Comparison of ENCODE assay signal across 9 cellular contexts in genomic region chr3:65170357-65171090, GRCh38.
DNase-seq lines count a peak whose midpoint lies in the region; ATAC-seq and TF ChIP-seq lines count a peak whose summit lies in the region.
"Had no signal": no experiment of that assay in that cellular context is flagged by ENCODE, and none has a peak within 500 bp of the region (broad histone marks: within the 10 kb centered on the region; RNA-seq: fewer than 3 reads in every experiment).

No MANE protein-coding gene starts in this region.

- 35% methylated on average over 7 of the region's 12 CpGs for WGBS in right lobe of liver (ENCODE audit: insufficient coverage, low coverage, low lambda C conversion rate, missing lambda C conversion rate)

- peak; percentile 22 to 59 (median 47) for ATAC-seq in right lobe of liver
- peak; percentile 74 for ATAC-seq in upper lobe of right lung
- ATAC-seq in GM18868 (IDR thresholded peaks at IDR 0.05; ENCODE audit: unreplicated experiment): no peak

- TF ChIP-seq CTCF in coronary artery (IDR thresholded peaks at IDR 0.05) (no peak), right lobe of liver (IDR thresholded peaks at IDR 0.05) (peak; percentile 34 to 40 (median 35)), upper lobe of right lung (IDR thresholded peaks at IDR 0.05) (peak; percentile 48)

- no peaks in the 10 kb centered on the region for H3K9me3 ChIP-seq in right lobe of liver
- H3K9me3 ChIP-seq in upper lobe of right lung: no peaks in the 10 kb centered on the region

- H3K4me3 ChIP-seq in coronary artery: no peak overlapping the region
- no peak overlapping the region for H3K4me3 ChIP-seq in right lobe of liver
- no peak overlapping the region for H3K4me3 ChIP-seq in upper lobe of right lung

- TF ChIP-seq POLR2A in right lobe of liver (IDR thresholded peaks at IDR 0.05): no peak

- DNase-seq in NCI-H2171 treated with DMSO at 0.1 percent for 48 hours (lab: John Stamatoyannopoulos, UW) (peak; percentile 0), NCI-H2171 (lab: John Stamatoyannopoulos, UW) (no peak), coronary artery (ENCODE audit: low spot score) (peak; percentile 99), right lobe of liver (peak; percentile 49 to 63 (median 56)), upper lobe of right lung (peak; percentile 71), NCI-H1048 (lab: John Stamatoyannopoulos, UW) (no peak)
- DNase-seq in activated CD4-positive, alpha-beta T cell treated with anti-CD3 and anti-CD28 coated beads, Interleukin-2, amount 50 U/mL, for 4 hours: no peak
- DNase-seq: CD4-positive, CD25-positive, alpha-beta regulatory T cell had no signal

- no peaks in the 10 kb centered on the region for H3K27me3 ChIP-seq in right lobe of liver
- no peaks in the 10 kb centered on the region for H3K27me3 ChIP-seq in upper lobe of right lung

- no peaks in the 10 kb centered on the region for H3K36me3 ChIP-seq in right lobe of liver
- no peaks in the 10 kb centered on the region for H3K36me3 ChIP-seq in upper lobe of right lung

- H3K27ac ChIP-seq in coronary artery (peak overlapping the region; percentile 68 to 75), right lobe of liver (no peak overlapping the region), upper lobe of right lung (no peak overlapping the region)

- H3K4me1 ChIP-seq in right lobe of liver (no peaks in the 10 kb centered on the region), upper lobe of right lung (no peaks in the 10 kb centered on the region)

- intact Hi-C loops in right lobe of liver (cut with DNase I) (no loop called here), upper lobe of right lung (cut with DNase I) (no loop called here)

Comparison
In these comparisons a context has a peak if more than half of its experiments do, and no peak if none do; other contexts are left out.
1. DNase-seq: peak in NCI-H2171 treated with DMSO at 0.1 percent for 48 hours (single experiment), coronary artery (single experiment), right lobe of liver (3 of 3) and upper lobe of right lung (single experiment); none in NCI-H2171 (single experiment), activated CD4-positive, alpha-beta T cell treated with anti-CD3 and anti-CD28 coated beads, Interleukin-2, amount 50 U/mL, for 4 hours (0 of 2) and NCI-H1048 (single experiment).
2. H3K27ac ChIP-seq: peak in coronary artery (2 of 2); none in right lobe of liver (0 of 3) and upper lobe of right lung (single experiment).